11 cellular contexts compared by ENCODE assay signal in the genomic region with DNA sequence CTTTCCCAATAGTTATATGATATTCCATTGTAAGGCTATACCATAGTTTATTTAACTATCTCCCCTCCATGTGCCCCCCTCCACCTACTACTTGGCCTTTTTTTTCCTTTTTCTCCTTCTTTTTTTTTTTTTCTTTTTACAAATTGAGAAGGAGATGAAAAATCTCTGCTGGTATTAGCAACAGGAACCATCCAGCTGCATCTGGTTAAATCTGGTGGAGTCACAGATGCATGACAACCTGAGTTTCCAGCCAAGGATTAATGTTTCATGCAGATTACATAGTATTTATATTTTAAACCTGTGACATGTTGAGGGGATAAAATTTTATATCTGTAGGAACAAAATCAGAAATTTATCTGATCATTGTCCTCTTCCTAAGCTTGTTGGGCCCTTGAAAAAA.
"Had no signal": no experiment of that assay in that cellular context is flagged by ENCODE, and none has a peak within 500 bp of the region (broad histone marks: within the 10 kb centered on the region; RNA-seq: fewer than 3 reads in every experiment).

No MANE protein-coding gene starts in this region.

- H3K4me3 ChIP-seq: GM23248, HAP-1 had no signal

- ATAC-seq: HCT116, HepG2 had no signal

- H3K4me2 ChIP-seq: KMS-11 had no signal

- H3K27ac ChIP-seq: GM23248, HL-60, KMS-11 had no signal

- H3K9me3 Mint-ChIP-seq: HFFc6, IgD-negative memory B cell had no signal

- H3K9me3 ChIP-seq: HAP-1 had no signal

- DNase-seq: GM23248, GOT3, H7, HFFc6, KBM-7 had no signal

- H3K4me1 ChIP-seq: HAP-1 had no signal

- H3K9ac ChIP-seq: GM23248, KMS-11 had no signal

- H2AFZ ChIP-seq: GM23248 had no signal

- H3K4me3 Mint-ChIP-seq: HFFc6, IgD-negative memory B cell had no signal

- H3K27ac Mint-ChIP-seq: HFFc6, IgD-negative memory B cell had no signal

- H3K4me1 Mint-ChIP-seq: IgD-negative memory B cell had no signal

- H3K36me3 Mint-ChIP-seq: IgD-negative memory B cell had no signal

- H3K36me3 ChIP-seq: HAP-1 had no signal
